8 cellular contexts compared by ENCODE assay signal in genomic region chr17:72465191-72466024, GRCh38.
A peak's percentile ranks its signal among the peaks of the same experiment; 100 is the strongest.
DNase-seq lines count a peak whose midpoint lies in the region; ATAC-seq and TF ChIP-seq lines count a peak whose summit lies in the region.

No MANE protein-coding gene starts in this region.

- POLR2A ChIA-PET in Panc1 (lab: Charles Lee), result interaction anchor here (0.6 kb wide), 2 partner anchors 343 to 1760 kb away, joined by 3 to 5 read pairs; no protein-coding TSS in a partner anchor

- H3K9me3 ChIP-seq in Panc1 (ENCODE audit: control insufficient read depth, insufficient read depth, low read depth, low read length), result no peaks in the 10 kb centered on the region

- H3K4me3 ChIP-seq in Panc1 (ENCODE audit: low read depth in 2 of 2, low read length in 2 of 2), result peak overlapping the region; percentile 19 to 56

- CTCF ChIA-PET in Panc1 (lab: Charles Lee), result no interaction called here

- no peaks in the 10 kb centered on the region for H3K36me3 Mint-ChIP-seq in effector memory CD8-positive, alpha-beta T cell (ENCODE audit: insufficient read depth)

- BruUV-seq in Panc1 (replicated peaks; lab: Mats Ljungman, UMichigan), result no TSS peak

- no peak overlapping the region for H3K27ac Mint-ChIP-seq in effector memory CD8-positive, alpha-beta T cell

- H3K27ac ChIP-seq in Panc1 (ENCODE audit: low read length), result peak overlapping the region; percentile 98

- DNase-seq in GM04503 (ENCODE audit: low read depth) (peak; percentile 37), Panc1 (ENCODE audit: low read depth, low spot score) (peak; percentile 81), iPS-NIHi11 (ENCODE audit: low spot score) (peak; percentile 55), NCI-H446 treated with DMSO at 0.1 percent for 48 hours (lab: John Stamatoyannopoulos, UW) (no peak)
- no peak for DNase-seq in effector memory CD8-positive, alpha-beta T cell

- no peaks in the 10 kb centered on the region for H3K9me3 Mint-ChIP-seq in effector memory CD8-positive, alpha-beta T cell

- no peaks in the 10 kb centered on the region for H3K27me3 ChIP-seq in Panc1 (ENCODE audit: control insufficient read depth, insufficient read depth, low read length)

- H3K4me1 ChIP-seq in Panc1 (ENCODE audit: control insufficient read depth, insufficient read depth, low read length), result peaks cover 98% of the 10 kb centered on the region

- H3K4me1 Mint-ChIP-seq in effector memory CD8-positive, alpha-beta T cell (ENCODE audit: low read depth in 2 of 2), result no peaks in the 10 kb centered on the region

- no peaks in the 10 kb centered on the region for H3K36me3 ChIP-seq in Panc1 (ENCODE audit: control insufficient read depth, insufficient read depth, low read length)

- H3K27me3 Mint-ChIP-seq in effector memory CD8-positive, alpha-beta T cell, result peaks cover 0 to 25% of the 10 kb centered on the region in 2 donors

- H3K4me3 Mint-ChIP-seq in effector memory CD8-positive, alpha-beta T cell, result no peak overlapping the region

- in situ Hi-C loops in Panc1 (cut with HindIII; ENCODE audit: low pct_unique_long_range_greater_than_20kb, low sequenced_read_pairs), result no loop called here

- TF ChIP-seq CTCF in Panc1 (IDR thresholded peaks at IDR 0.05), result no peak

- ATAC-seq in HG02759 (IDR thresholded peaks at IDR 0.05; ENCODE audit: unreplicated experiment), result peak; percentile 49
- peak; percentile 91 for ATAC-seq in Panc1
- no peak for ATAC-seq in HG03439 (IDR thresholded peaks at IDR 0.05; ENCODE audit: unreplicated experiment)
- no peak for ATAC-seq in effector memory CD8-positive, alpha-beta T cell (replicated peaks)
- no peak for ATAC-seq in GM19324 (IDR thresholded peaks at IDR 0.05; ENCODE audit: low FRiP score, unreplicated experiment)

- intact Hi-C loops in Panc1 (cut with micrococcal nuclease; ENCODE audit: unreplicated experiment), result loop anchor here (10.0 kb wide), 1 partner anchor 341 kb away; the partner anchor contains the start of gene SOX9

Comparison
In these comparisons a context has a peak if more than half of its experiments do, and no peak if none do; other contexts are left out.
1. DNase-seq: peak in GM04503 (single experiment), Panc1 (single experiment) and iPS-NIHi11 (single experiment); none in effector memory CD8-positive, alpha-beta T cell (0 of 3) and NCI-H446 treated with DMSO at 0.1 percent for 48 hours (single experiment).
2. ATAC-seq: peak in HG02759 (single experiment) and Panc1 (single experiment); none in HG03439 (single experiment), effector memory CD8-positive, alpha-beta T cell (single experiment) and GM19324 (single experiment).